ENCODE assay signal across 1 cellular context in genomic region chr1:26787706-26788514, GRCh38.
TF ChIP-seq lines count a peak whose summit lies in the region.

TSS of gene PIGV (plus strand) at chr1:26787950. CDS start at chr1:26790816, 2,866 bp downstream.

TF ChIP-seq in HepG2, 621 proteins besides CTCF, POLR2A, EP300 and RAD21 (continued from another document and continues in another):
- TF ChIP-seq, protein P1, sequence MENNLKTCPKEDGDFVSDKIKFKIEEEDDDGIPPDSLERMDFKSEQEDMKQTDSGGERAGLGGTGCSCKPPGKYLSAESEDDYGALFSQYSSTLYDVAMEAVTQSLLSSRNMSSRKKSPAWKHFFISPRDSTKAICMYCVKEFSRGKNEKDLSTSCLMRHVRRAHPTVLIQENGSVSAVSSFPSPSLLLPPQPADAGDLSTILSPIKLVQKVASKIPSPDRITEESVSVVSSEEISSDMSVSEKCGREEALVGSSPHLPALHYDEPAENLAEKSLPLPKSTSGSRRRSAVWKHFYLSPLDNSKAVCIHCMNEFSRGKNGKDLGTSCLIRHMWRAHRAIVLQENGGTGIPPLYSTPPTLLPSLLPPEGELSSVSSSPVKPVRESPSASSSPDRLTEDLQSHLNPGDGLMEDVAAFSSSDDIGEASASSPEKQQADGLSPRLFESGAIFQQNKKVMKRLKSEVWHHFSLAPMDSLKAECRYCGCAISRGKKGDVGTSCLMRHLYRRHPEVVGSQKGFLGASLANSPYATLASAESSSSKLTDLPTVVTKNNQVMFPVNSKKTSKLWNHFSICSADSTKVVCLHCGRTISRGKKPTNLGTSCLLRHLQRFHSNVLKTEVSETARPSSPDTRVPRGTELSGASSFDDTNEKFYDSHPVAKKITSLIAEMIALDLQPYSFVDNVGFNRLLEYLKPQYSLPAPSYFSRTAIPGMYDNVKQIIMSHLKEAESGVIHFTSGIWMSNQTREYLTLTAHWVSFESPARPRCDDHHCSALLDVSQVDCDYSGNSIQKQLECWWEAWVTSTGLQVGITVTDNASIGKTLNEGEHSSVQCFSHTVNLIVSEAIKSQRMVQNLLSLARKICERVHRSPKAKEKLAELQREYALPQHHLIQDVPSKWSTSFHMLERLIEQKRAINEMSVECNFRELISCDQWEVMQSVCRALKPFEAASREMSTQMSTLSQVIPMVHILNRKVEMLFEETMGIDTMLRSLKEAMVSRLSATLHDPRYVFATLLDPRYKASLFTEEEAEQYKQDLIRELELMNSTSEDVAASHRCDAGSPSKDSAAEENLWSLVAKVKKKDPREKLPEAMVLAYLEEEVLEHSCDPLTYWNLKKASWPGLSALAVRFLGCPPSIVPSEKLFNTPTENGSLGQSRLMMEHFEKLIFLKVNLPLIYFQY (CRISPR knock-in tag; IDR thresholded peaks at IDR 0.05; ENCODE audit: borderline replicate concordance), result no peak; the same call in 1 of the 2 replicates
- TF ChIP-seq SOX5 (CRISPR knock-in tag; IDR thresholded peaks at IDR 0.05; ENCODE audit: borderline replicate concordance), result no peak
- TF ChIP-seq BRF2 (CRISPR knock-in tag; IDR thresholded peaks at IDR 0.05), result peak; percentile 20; the same call in 1 of the 2 replicates
- TF ChIP-seq ZNF562 (CRISPR knock-in tag; IDR thresholded peaks at IDR 0.05; ENCODE audit: borderline replicate concordance), result no peak
- 0 out of 2 replicates have a peak, but pooled peaks have one; percentile 12 for TF ChIP-seq ZBTB25 (CRISPR knock-in tag; IDR thresholded peaks at IDR 0.05)
- no peak for TF ChIP-seq SOX13 (IDR thresholded peaks at IDR 0.05)
- 0 out of 4 replicates have a peak, but pooled peaks of 1 of the 2 experiments have one; percentile 14 for TF ChIP-seq SOX13 (CRISPR knock-in tag; conservative IDR thresholded peaks at IDR 0.05 in 1 of 2, IDR thresholded peaks at IDR 0.05 in 1 of 2)
- no peak for TF ChIP-seq ZNF776 (CRISPR knock-in tag; IDR thresholded peaks at IDR 0.05)
- no peak for TF ChIP-seq ZBTB21 (CRISPR knock-in tag; IDR thresholded peaks at IDR 0.05)
- no peak for TF ChIP-seq PHF21A (CRISPR knock-in tag; IDR thresholded peaks at IDR 0.05)
- TF ChIP-seq ZBTB42 (CRISPR knock-in tag; IDR thresholded peaks at IDR 0.05), result peak; percentile 41; the same call in 1 of the 2 replicates
- TF ChIP-seq RERE (CRISPR knock-in tag; IDR thresholded peaks at IDR 0.05; ENCODE audit: low read depth), result no peak
- TF ChIP-seq, protein P2, sequence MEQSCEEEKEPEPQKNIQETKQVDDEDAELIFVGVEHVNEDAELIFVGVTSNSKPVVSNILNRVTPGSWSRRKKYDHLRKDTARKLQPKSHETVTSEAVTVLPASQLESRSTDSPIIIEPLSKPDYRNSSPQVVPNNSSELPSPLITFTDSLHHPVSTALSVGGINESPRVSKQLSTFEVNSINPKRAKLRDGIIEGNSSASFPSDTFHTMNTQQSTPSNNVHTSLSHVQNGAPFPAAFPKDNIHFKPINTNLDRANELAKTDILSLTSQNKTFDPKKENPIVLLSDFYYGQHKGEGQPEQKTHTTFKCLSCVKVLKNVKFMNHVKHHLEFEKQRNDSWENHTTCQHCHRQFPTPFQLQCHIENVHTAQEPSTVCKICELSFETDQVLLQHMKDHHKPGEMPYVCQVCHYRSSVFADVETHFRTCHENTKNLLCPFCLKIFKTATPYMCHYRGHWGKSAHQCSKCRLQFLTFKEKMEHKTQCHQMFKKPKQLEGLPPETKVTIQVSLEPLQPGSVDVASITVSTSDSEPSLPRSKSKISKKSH (CRISPR knock-in tag; IDR thresholded peaks at IDR 0.05; ENCODE audit: borderline replicate concordance), result 0 out of 2 replicates have a peak, but pooled peaks have one; percentile 48
- no peak; the same call in 1 of the 2 replicates for TF ChIP-seq HOMEZ (CRISPR knock-in tag; IDR thresholded peaks at IDR 0.05; ENCODE audit: low read depth)
- peak; percentile 67; the same call in 1 of the 2 replicates for TF ChIP-seq CAMTA2 (CRISPR knock-in tag; IDR thresholded peaks at IDR 0.05; ENCODE audit: borderline replicate concordance)
- TF ChIP-seq WIZ (CRISPR knock-in tag; IDR thresholded peaks at IDR 0.05), result 0 out of 2 replicates have a peak, but pooled peaks have one; percentile 55
- no peak for TF ChIP-seq NFYB (CRISPR knock-in tag; IDR thresholded peaks at IDR 0.05)
- peak; percentile 74 for TF ChIP-seq MAZ (IDR thresholded peaks at IDR 0.05; ENCODE audit: borderline replicate concordance, low read depth, low read length)
- TF ChIP-seq MAZ (CRISPR knock-in tag; IDR thresholded peaks at IDR 0.05; ENCODE audit: low read depth), result peak; percentile 79
- TF ChIP-seq KDM4B (CRISPR knock-in tag; IDR thresholded peaks at IDR 0.05), result 0 out of 2 replicates have a peak, but pooled peaks have one; percentile 39
- peak; percentile 55 for TF ChIP-seq YEATS2 (CRISPR knock-in tag; IDR thresholded peaks at IDR 0.05; ENCODE audit: borderline replicate concordance)
- no peak for TF ChIP-seq MEIS2 (CRISPR knock-in tag; IDR thresholded peaks at IDR 0.05)
- no peak for TF ChIP-seq CEBPZ (IDR thresholded peaks at IDR 0.05; ENCODE audit: low read length)
- TF ChIP-seq ZFP82 (CRISPR knock-in tag; IDR thresholded peaks at IDR 0.05; ENCODE audit: borderline replicate concordance), result no peak
- no peak for TF ChIP-seq KMT2B (CRISPR knock-in tag; IDR thresholded peaks at IDR 0.05)
- no peak for TF ChIP-seq PITX1 (CRISPR knock-in tag; IDR thresholded peaks at IDR 0.05)
- TF ChIP-seq ZSCAN31 (CRISPR knock-in tag; IDR thresholded peaks at IDR 0.05; ENCODE audit: low read depth), result no peak; the same call in 1 of the 2 replicates
- no peak for TF ChIP-seq RFX3 (CRISPR knock-in tag; IDR thresholded peaks at IDR 0.05)
- TF ChIP-seq BRCA1 (CRISPR knock-in tag; IDR thresholded peaks at IDR 0.05), result no peak
- TF ChIP-seq, protein P3, sequence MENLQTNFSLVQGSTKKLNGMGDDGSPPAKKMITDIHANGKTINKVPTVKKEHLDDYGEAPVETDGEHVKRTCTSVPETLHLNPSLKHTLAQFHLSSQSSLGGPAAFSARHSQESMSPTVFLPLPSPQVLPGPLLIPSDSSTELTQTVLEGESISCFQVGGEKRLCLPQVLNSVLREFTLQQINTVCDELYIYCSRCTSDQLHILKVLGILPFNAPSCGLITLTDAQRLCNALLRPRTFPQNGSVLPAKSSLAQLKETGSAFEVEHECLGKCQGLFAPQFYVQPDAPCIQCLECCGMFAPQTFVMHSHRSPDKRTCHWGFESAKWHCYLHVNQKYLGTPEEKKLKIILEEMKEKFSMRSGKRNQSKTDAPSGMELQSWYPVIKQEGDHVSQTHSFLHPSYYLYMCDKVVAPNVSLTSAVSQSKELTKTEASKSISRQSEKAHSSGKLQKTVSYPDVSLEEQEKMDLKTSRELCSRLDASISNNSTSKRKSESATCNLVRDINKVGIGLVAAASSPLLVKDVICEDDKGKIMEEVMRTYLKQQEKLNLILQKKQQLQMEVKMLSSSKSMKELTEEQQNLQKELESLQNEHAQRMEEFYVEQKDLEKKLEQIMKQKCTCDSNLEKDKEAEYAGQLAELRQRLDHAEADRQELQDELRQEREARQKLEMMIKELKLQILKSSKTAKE (CRISPR knock-in tag; IDR thresholded peaks at IDR 0.05; ENCODE audit: borderline replicate concordance), result no peak
- no peak for TF ChIP-seq ZNF264 (CRISPR knock-in tag; IDR thresholded peaks at IDR 0.05)
- TF ChIP-seq, protein P4, sequence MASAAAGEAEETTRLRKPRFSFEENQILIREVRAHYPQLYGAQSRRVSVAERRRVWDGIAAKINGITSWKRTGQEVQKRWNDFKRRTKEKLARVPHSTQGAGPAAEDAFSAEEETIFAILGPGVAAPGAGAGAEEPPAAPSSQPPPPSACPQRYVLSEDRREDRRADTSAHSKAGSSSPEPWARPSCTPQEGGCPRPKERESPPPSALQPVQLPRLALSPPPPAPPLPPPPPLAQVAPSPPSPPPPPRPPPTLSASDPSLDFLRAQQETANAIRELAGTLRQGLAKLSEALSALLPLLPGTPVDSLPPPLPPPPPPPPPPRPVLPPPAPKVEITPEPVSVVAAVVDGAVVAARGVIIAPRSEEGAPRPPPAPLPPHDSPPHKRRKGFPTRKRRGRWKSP (CRISPR knock-in tag; IDR thresholded peaks at IDR 0.05), result 0 out of 2 replicates have a peak, but pooled peaks have one; percentile 37
- TF ChIP-seq ZNF225 (CRISPR knock-in tag; IDR thresholded peaks at IDR 0.05), result 0 out of 2 replicates have a peak, but pooled peaks have one; percentile 38
- no peak for TF ChIP-seq ZFP62 (CRISPR knock-in tag; IDR thresholded peaks at IDR 0.05)
- TF ChIP-seq RARA (CRISPR knock-in tag; IDR thresholded peaks at IDR 0.05), result 0 out of 2 replicates have a peak, but pooled peaks have one; percentile 11
